ENCODE assay signal across 14 cellular contexts in the genomic region with DNA sequence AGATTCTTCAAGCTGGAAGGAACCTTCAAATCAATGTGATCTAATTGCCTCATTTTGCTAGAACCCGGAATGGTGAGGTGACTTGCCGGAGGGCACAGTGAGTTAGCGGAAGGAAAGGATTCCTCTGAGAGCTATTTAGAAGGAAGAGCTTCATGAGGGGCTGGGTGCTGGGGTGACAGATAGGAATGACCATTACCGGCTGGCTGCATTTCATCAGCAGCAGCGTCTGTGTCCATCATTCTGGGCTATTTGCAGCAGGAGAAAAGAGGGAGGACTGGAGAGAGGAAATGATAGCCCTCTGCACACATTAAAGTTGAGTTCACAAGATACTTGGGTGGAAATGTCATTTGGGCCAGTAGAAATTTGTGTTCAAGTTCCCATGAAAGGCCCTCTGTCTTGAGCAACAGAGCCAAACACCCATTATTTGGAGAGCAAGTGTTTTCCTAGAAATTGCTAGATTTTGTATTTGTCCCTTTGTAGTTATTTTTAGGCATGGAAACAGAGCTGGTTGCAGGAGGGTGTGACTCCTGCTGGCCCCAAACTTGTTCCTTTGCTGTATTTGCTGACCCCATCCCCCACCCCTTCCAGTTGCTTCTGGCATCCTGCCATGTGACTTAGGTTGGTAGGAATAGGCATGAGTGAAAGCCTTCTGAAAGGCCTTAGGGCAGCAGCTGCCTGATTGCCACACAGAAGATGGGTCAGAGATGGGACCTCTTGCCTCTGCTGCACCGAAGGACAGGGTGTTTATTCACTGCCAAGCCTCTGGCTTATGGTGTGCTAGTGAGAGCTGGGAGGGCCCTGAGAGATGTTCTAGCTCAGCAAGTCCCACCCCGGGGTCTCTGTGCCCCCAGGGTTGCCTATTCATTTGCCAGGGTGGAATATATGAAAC.
DNase-seq lines count a peak whose midpoint lies in the region; ATAC-seq, FAIRE-seq and TF ChIP-seq lines count a peak whose summit lies in the region.
"Had no signal": no experiment of that assay in that cellular context is flagged by ENCODE, and none has a peak within 500 bp of the region (broad histone marks: within the 10 kb centered on the region; RNA-seq: fewer than 3 reads in every experiment).

No MANE protein-coding gene starts in this region.

- H3K4me1 Mint-ChIP-seq in activated naive CD4-positive, alpha-beta T cell treated with anti-CD3 and anti-CD28 coated beads for 36 hours (ENCODE audit: low read depth) = no peaks in the 10 kb centered on the region
- H3K4me1 Mint-ChIP-seq: memory B cell had no signal

- peak overlapping the region; percentile 48 for H3K4me2 ChIP-seq in A549

- TF ChIP-seq RAD21 in A549 (conservative IDR thresholded peaks at IDR 0.05 in 1 of 2, IDR thresholded peaks at IDR 0.05 in 1 of 2) = no peak

- peak overlapping the region in 1 of 2 experiments; percentile 64; a peak in 3 of 6 replicates for H3K27ac ChIP-seq in A549

- TF ChIP-seq CTCF in A549 (IDR thresholded peaks at IDR 0.05) = no peak
- no peak for TF ChIP-seq CTCF in bronchial epithelial cell (IDR thresholded peaks at IDR 0.05; ENCODE audit: insufficient read depth, low read length, severe bottlenecking)

- H3K27me3 ChIP-seq in bronchial epithelial cell (ENCODE audit: control insufficient read depth, insufficient read depth, low read length) = no peaks in the 10 kb centered on the region

- no peak overlapping the region for H3K4me3 ChIP-seq in A549
- H3K4me3 ChIP-seq in bronchial epithelial cell (ENCODE audit: low read depth, low read length) = no peak overlapping the region
- H3K4me3 ChIP-seq: GM12878 had no signal

- H3K36me3 ChIP-seq in bronchial epithelial cell (ENCODE audit: control insufficient read depth, insufficient read depth, low read length) = no peaks in the 10 kb centered on the region

- CTCF ChIA-PET in A549 (lab: Yijun Ruan, JAX) = interaction anchor here (1.1 to 3.6 kb wide), 2 partner anchors 12 to 143 kb away, joined by 4 to 12 read pairs; no protein-coding TSS in a partner anchor
- CTCF ChIA-PET in activated naive CD4-positive, alpha-beta T cell treated with anti-CD3 and anti-CD28 coated beads for 36 hours (lab: Charles Lee) = interaction anchor here (0.6 kb wide), 1 partner anchor 86 kb away, joined by 6 read pairs; no protein-coding TSS in a partner anchor

- peak; percentile 69 to 70; a peak in 5 of 6 replicates for ATAC-seq in A549
- no peak for ATAC-seq in HG03439 (IDR thresholded peaks at IDR 0.05; ENCODE audit: unreplicated experiment)
- no peak for ATAC-seq in GM19463 (IDR thresholded peaks at IDR 0.05; ENCODE audit: unreplicated experiment)
- ATAC-seq: GM12878; stimulated activated naive B cell treated with anti-CD40 and anti-IgM and Interleukin-4, amounts not matched to agents 10 μg/mL and 1 μg/mL and 100 μg/mL, for 72 hours had no signal

- TF ChIP-seq EP300 in A549 (IDR thresholded peaks at IDR 0.05) = no peak

- peaks cover 29% of the 10 kb centered on the region for H3K4me1 ChIP-seq in A549

- no peaks in the 10 kb centered on the region for H3K27me3 Mint-ChIP-seq in activated naive CD4-positive, alpha-beta T cell treated with anti-CD3 and anti-CD28 coated beads for 36 hours (ENCODE audit: low read depth)
- H3K27me3 Mint-ChIP-seq: stimulated activated naive B cell treated with anti-CD40 and anti-IgM and Interleukin-4, amounts not matched to agents 10 μg/mL and 1 μg/mL and 100 μg/mL, for 72 hours had no signal

- FAIRE-seq in A549 (lab: Jason Lieb, UNC) (no peak), bronchial epithelial cell (lab: Jason Lieb, UNC) (no peak)
- FAIRE-seq: astrocyte, frontal cortex, GM12878 had no signal

- H3K9me3 ChIP-seq in A549 = no peaks in the 10 kb centered on the region

- no peak overlapping the region for H3K27ac Mint-ChIP-seq in activated naive CD4-positive, alpha-beta T cell treated with anti-CD3 and anti-CD28 coated beads for 36 hours
- H3K27ac Mint-ChIP-seq: memory B cell; stimulated activated naive B cell treated with anti-CD40 and anti-IgM and Interleukin-4, amounts not matched to agents 10 μg/mL and 1 μg/mL and 100 μg/mL, for 72 hours had no signal

- WGBS in A549 (ENCODE audit: missing lambda C conversion rate) = 63% methylated on average over 7 of the region's 7 CpGs

- H3K36me3 Mint-ChIP-seq in activated naive CD4-positive, alpha-beta T cell treated with anti-CD3 and anti-CD28 coated beads for 36 hours (ENCODE audit: low read depth) = peaks cover 4% of the 10 kb centered on the region

- no peaks in the 10 kb centered on the region for H3K9me3 Mint-ChIP-seq in activated naive CD4-positive, alpha-beta T cell treated with anti-CD3 and anti-CD28 coated beads for 36 hours
- H3K9me3 Mint-ChIP-seq: memory B cell; stimulated activated naive B cell treated with anti-CD40 and anti-IgM and Interleukin-4, amounts not matched to agents 10 μg/mL and 1 μg/mL and 100 μg/mL, for 72 hours had no signal

- intact Hi-C loops in activated naive CD4-positive, alpha-beta T cell treated with anti-CD3 and anti-CD28 coated beads for 36 hours (cut with micrococcal nuclease) = no loop called here

- DNase-seq in A549 (ENCODE audit: low read depth in 1 of 2, low spot score in 1 of 2) (peak; percentile 10 to 39), HPDE6-E6E7 (ENCODE audit: extremely low spot score) (peak; percentile 60), bronchial epithelial cell (ENCODE audit: low read depth) (peak; percentile 67), medulla oblongata (ENCODE audit: extremely low spot score) (peak; percentile 56), NCI-H2107 treated with DMSO at 0.1 percent for 48 hours (lab: John Stamatoyannopoulos, UW; ENCODE audit: unreplicated experiment) (no peak)
- no peak for DNase-seq in activated naive CD4-positive, alpha-beta T cell treated with anti-CD3 and anti-CD28 coated beads for 36 hours
- DNase-seq: NCI-H2029 treated with DMSO at 0.1 percent for 48 hours; stimulated activated naive B cell treated with anti-CD40 and anti-IgM and Interleukin-4, amounts not matched to agents 10 μg/mL and 1 μg/mL and 100 μg/mL, for 72 hours had no signal

- POLR2A ChIA-PET in A549 (lab: Yijun Ruan, JAX) = no interaction called here

- no peak overlapping the region for H3K4me3 Mint-ChIP-seq in activated naive CD4-positive, alpha-beta T cell treated with anti-CD3 and anti-CD28 coated beads for 36 hours
- H3K4me3 Mint-ChIP-seq: memory B cell; stimulated activated naive B cell treated with anti-CD40 and anti-IgM and Interleukin-4, amounts not matched to agents 10 μg/mL and 1 μg/mL and 100 μg/mL, for 72 hours had no signal

- TF ChIP-seq POLR2A in A549 (IDR thresholded peaks at IDR 0.05; ENCODE audit: low read length) = no peak

TF ChIP-seq in A549, 52 proteins besides CTCF, POLR2A, EP300 and RAD21:
- TF ChIP-seq CEBPB (IDR thresholded peaks at IDR 0.05) = peak in 1 of 2 experiments; percentile 3; a peak in 1 of 4 replicates
- TF ChIP-seq POLR2AphosphoS2 (conservative IDR thresholded peaks at IDR 0.05; ENCODE audit: low read length) = no peak
- no peak for TF ChIP-seq ZNF302 (CRISPR knock-in tag; IDR thresholded peaks at IDR 0.05)
- no peak for TF ChIP-seq HDAC2 (IDR thresholded peaks at IDR 0.05)

Comparison
In these comparisons a context has a peak if more than half of its experiments do, and no peak if none do; other contexts are left out.
1. ATAC-seq: peak in A549 (2 of 2); none in HG03439 (single experiment) and GM19463 (single experiment).
2. DNase-seq: peak in A549 (2 of 2), HPDE6-E6E7 (single experiment), bronchial epithelial cell (single experiment) and medulla oblongata (single experiment); none in activated naive CD4-positive, alpha-beta T cell treated with anti-CD3 and anti-CD28 coated beads for 36 hours (single experiment) and NCI-H2107 treated with DMSO at 0.1 percent for 48 hours (single experiment).